10 cellular contexts compared by ENCODE assay signal in the genomic region with DNA sequence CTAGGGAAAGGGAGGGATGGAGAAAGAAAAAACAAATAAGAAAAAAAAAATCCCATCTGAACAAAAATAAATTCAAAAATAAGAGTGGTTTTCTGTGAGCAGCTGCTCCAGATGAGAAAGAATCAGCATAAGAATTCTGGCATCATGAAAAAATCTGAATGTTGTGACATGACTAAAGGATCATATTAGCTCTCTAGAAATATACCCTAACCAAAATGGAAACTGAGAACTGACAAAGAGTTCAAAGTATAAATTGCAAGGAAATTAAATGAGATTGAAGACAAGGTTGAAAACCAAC.
DNase-seq lines count a peak whose midpoint lies in the region; ATAC-seq and TF ChIP-seq lines count a peak whose summit lies in the region.
"Had no signal": no experiment of that assay in that cellular context is flagged by ENCODE, and none has a peak within 500 bp of the region (broad histone marks: within the 10 kb centered on the region; RNA-seq: fewer than 3 reads in every experiment).

No MANE protein-coding gene starts in this region.

- H3K9me3 Mint-ChIP-seq in HFFc6 (peaks cover 32% of the 10 kb centered on the region), neural progenitor cell (peaks cover 15% of the 10 kb centered on the region)
- peaks cover 1 to 3% of the 10 kb centered on the region in 2 donors for H3K9me3 Mint-ChIP-seq in stimulated activated naive B cell treated with anti-CD40 and anti-IgM and Interleukin-4, amounts not matched to agents 10 μg/mL and 1 μg/mL and 100 μg/mL, for 72 hours

- no peaks in the 10 kb centered on the region for H3F3A ChIP-seq in neural progenitor cell (ENCODE audit: low read depth)

- H4K20me1 ChIP-seq in neural progenitor cell (ENCODE audit: low read depth): no peaks in the 10 kb centered on the region

- H3K79me2 ChIP-seq in neural progenitor cell (ENCODE audit: low read depth): no peaks in the 10 kb centered on the region

- H3K4me2 ChIP-seq in neural progenitor cell: no peak overlapping the region

- H3K27ac Mint-ChIP-seq in HFFc6 (no peak overlapping the region), neural progenitor cell (no peak overlapping the region)
- H3K27ac Mint-ChIP-seq in stimulated activated naive B cell treated with anti-CD40 and anti-IgM and Interleukin-4, amounts not matched to agents 10 μg/mL and 1 μg/mL and 100 μg/mL, for 72 hours: no peak overlapping the region
- H3K27ac Mint-ChIP-seq: CD4-positive, alpha-beta memory T cell had no signal

- H2AFZ ChIP-seq in neural progenitor cell (replicated peaks): peak overlapping the region; percentile 81

- H3K9ac ChIP-seq in neural progenitor cell: no peak overlapping the region

- no peak overlapping the region for H3K4me3 ChIP-seq in RWPE2 (ENCODE audit: severe bottlenecking)
- H3K4me3 ChIP-seq in neural progenitor cell: no peak overlapping the region

- H3K36me3 ChIP-seq in RWPE2 (ENCODE audit: low read depth) (no peaks in the 10 kb centered on the region), neural progenitor cell (no peaks in the 10 kb centered on the region)

- no peak for DNase-seq in HFFc6
- DNase-seq in RWPE2 (ENCODE audit: low spot score): no peak
- no peak for DNase-seq in neural progenitor cell (ENCODE audit: low spot score)
- DNase-seq in activated CD4-positive, alpha-beta T cell treated with anti-CD3 and anti-CD28 coated beads for 1 hour: no peak
- no peak for DNase-seq in dermis blood vessel endothelial cell
- no peak for DNase-seq in stimulated activated naive B cell treated with anti-CD40 and anti-IgM and Interleukin-4, amounts not matched to agents 10 μg/mL and 1 μg/mL and 100 μg/mL, for 72 hours
- DNase-seq: GF-D8, NCI-H1092 had no signal

- no peaks in the 10 kb centered on the region; the same call in 1 of the 2 replicates for H3K27me3 Mint-ChIP-seq in HFFc6 (ENCODE audit: insufficient read depth)
- H3K27me3 Mint-ChIP-seq in neural progenitor cell (ENCODE audit: insufficient read depth, low read depth): no peaks in the 10 kb centered on the region
- H3K27me3 Mint-ChIP-seq in stimulated activated naive B cell treated with anti-CD40 and anti-IgM and Interleukin-4, amounts not matched to agents 10 μg/mL and 1 μg/mL and 100 μg/mL, for 72 hours: no peaks in the 10 kb centered on the region
- H3K27me3 Mint-ChIP-seq: CD4-positive, alpha-beta memory T cell had no signal

- H3K9me3 ChIP-seq in RWPE2 (ENCODE audit: severe bottlenecking) (no peaks in the 10 kb centered on the region), neural progenitor cell (ENCODE audit: low read depth) (no peaks in the 10 kb centered on the region)

- ATAC-seq in RWPE2 (ENCODE audit: low read depth): no peak
- no peak for ATAC-seq in stimulated activated naive B cell treated with anti-CD40 and anti-IgM and Interleukin-4, amounts not matched to agents 10 μg/mL and 1 μg/mL and 100 μg/mL, for 72 hours (replicated peaks)

- no peaks in the 10 kb centered on the region; the same call in 1 of the 2 replicates for H3K36me3 Mint-ChIP-seq in HFFc6 (ENCODE audit: low read depth)
- peaks cover 1% of the 10 kb centered on the region for H3K36me3 Mint-ChIP-seq in neural progenitor cell
- no peaks in the 10 kb centered on the region for H3K36me3 Mint-ChIP-seq in stimulated activated naive B cell treated with anti-CD40 and anti-IgM and Interleukin-4, amounts not matched to agents 10 μg/mL and 1 μg/mL and 100 μg/mL, for 72 hours
- H3K36me3 Mint-ChIP-seq: CD4-positive, alpha-beta memory T cell had no signal

- H3K4me1 Mint-ChIP-seq in HFFc6 (ENCODE audit: low read depth): no peaks in the 10 kb centered on the region
- H3K4me1 Mint-ChIP-seq in neural progenitor cell: no peaks in the 10 kb centered on the region
- peaks cover 5 to 22% of the 10 kb centered on the region in 2 donors for H3K4me1 Mint-ChIP-seq in stimulated activated naive B cell treated with anti-CD40 and anti-IgM and Interleukin-4, amounts not matched to agents 10 μg/mL and 1 μg/mL and 100 μg/mL, for 72 hours

- no peak overlapping the region for H3K4me3 Mint-ChIP-seq in HFFc6
- H3K4me3 Mint-ChIP-seq in neural progenitor cell: no peak overlapping the region
- no peak overlapping the region for H3K4me3 Mint-ChIP-seq in stimulated activated naive B cell treated with anti-CD40 and anti-IgM and Interleukin-4, amounts not matched to agents 10 μg/mL and 1 μg/mL and 100 μg/mL, for 72 hours

- TF ChIP-seq CTCF in C4-2B (conservative IDR thresholded peaks at IDR 0.05): peak; percentile 27
- TF ChIP-seq CTCF in HFFc6 (IDR thresholded peaks at IDR 0.05): peak; percentile 34; the same call in 1 of the 2 replicates
- TF ChIP-seq CTCF in RWPE2 (IDR thresholded peaks at IDR 0.05; ENCODE audit: poor library complexity, severe bottlenecking): peak; percentile 44
- TF ChIP-seq CTCF in neural progenitor cell (IDR thresholded peaks at IDR 0.05): no peak

- H3K27ac ChIP-seq in C4-2B (no peak overlapping the region), RWPE2 (ENCODE audit: poor library complexity, severe bottlenecking) (no peak overlapping the region), neural progenitor cell (no peak overlapping the region)

- H3K4me1 ChIP-seq in RWPE2 (ENCODE audit: insufficient read depth, poor library complexity, severe bottlenecking): no peaks in the 10 kb centered on the region
- no peaks in the 10 kb centered on the region for H3K4me1 ChIP-seq in neural progenitor cell

- H3K27me3 ChIP-seq in RWPE2 (ENCODE audit: insufficient read depth, poor library complexity, severe bottlenecking) (no peaks in the 10 kb centered on the region), neural progenitor cell (no peaks in the 10 kb centered on the region)
